In genomic region chr12:111155521-111155920, GRCh38 we compare ENCODE assay signal across 34 cellular contexts.
"Had no signal": no experiment of that assay in that cellular context is flagged by ENCODE, and none has a peak within 500 bp of the region (broad histone marks: within the 10 kb centered on the region; RNA-seq: fewer than 3 reads in every experiment).

No MANE protein-coding gene starts in this region.

- H3K36me3 ChIP-seq: brain microvascular endothelial cell, MG63 had no signal

- H3K27me3 ChIP-seq: brain microvascular endothelial cell had no signal

- DNase-seq: activated B cell treated with CpG ODN at 0.5 μM for 24 hours; activated CD4-positive, alpha-beta memory T cell treated with anti-CD3 and anti-CD28 coated beads for 36 hours; activated CD4-positive, alpha-beta T cell treated with anti-CD3 and anti-CD28 coated beads for 4 hours; activated CD4-positive, alpha-beta T cell treated with anti-CD3 and anti-CD28 coated beads, Interleukin-2, amount 50 U/mL, for 1 hour; activated CD4-positive, CD25-positive, alpha-beta regulatory T cell treated with anti-CD3 and anti-CD28 coated beads, Interleukin-2, amount 50 U/mL, for 72 hours; activated CD8-positive, alpha-beta memory T cell treated with anti-CD3 and anti-CD28 coated beads, Interleukin-2, amount 50 U/mL, for 4 hours; activated effector memory CD4-positive, alpha-beta T cell treated with Interleukin-2 at 50 U/mL for 16 hours; activated naive CD4-positive, alpha-beta T cell treated with anti-CD3 and anti-CD28 coated beads, Interleukin-2, amount 10 ng/mL, durations not matched to agents 7 days and 5 days; activated naive CD8-positive, alpha-beta T cell treated with anti-CD3 and anti-CD28 coated beads, Interleukin-2, amount 50 U/mL, for 24 hours; activated T-cell treated with anti-CD3 and anti-CD28 coated beads for 4 hours; activated T-cell treated with anti-CD3 and anti-CD28 coated beads, Interleukin-2, amount 50 U/mL, for 4 hours; aorta; brain microvascular endothelial cell; central memory CD4-positive, alpha-beta T cell; Kasumi-1; KG1; MG63; NCI-H1048; NCI-H1105 treated with DMSO at 0.1 percent for 48 hours; NCI-H1436 treated with DMSO at 0.1 percent for 48 hours; NCI-H1694 treated with DMSO at 0.1 percent for 48 hours; NCI-H2029; NCI-H2107; NCI-H2171; NCI-H510A; NCI-H526; NCI-H748 treated with DMSO at 0.1 percent for 48 hours; NK-92 treated with Interleukin-12 subunit alpha and Interleukin-12 subunit beta, amount 100 ng/mL, for 24 hours; Right ventricle myocardium superior had no signal

- H3K4me3 ChIP-seq: MG63, PC-9 had no signal

- H3K4me1 Mint-ChIP-seq: activated B cell treated with CpG ODN at 0.5 μM for 24 hours; activated naive CD4-positive, alpha-beta T cell treated with anti-CD3 and anti-CD28 coated beads, Interleukin-2, amount 10 ng/mL, durations not matched to agents 7 days and 5 days; activated naive CD8-positive, alpha-beta T cell treated with anti-CD3 and anti-CD28 coated beads, Interleukin-2, amount 50 U/mL, for 24 hours had no signal

- H3K27me3 Mint-ChIP-seq: activated naive CD8-positive, alpha-beta T cell treated with anti-CD3 and anti-CD28 coated beads, Interleukin-2, amount 50 U/mL, for 24 hours had no signal

- ATAC-seq: activated naive CD8-positive, alpha-beta T cell treated with anti-CD3 and anti-CD28 coated beads, Interleukin-2, amount 50 U/mL, for 24 hours; activated T-cell treated with anti-CD3 and anti-CD28 coated beads, Interleukin-2, amount 50 U/mL, for 4 hours had no signal

- H3K9me3 Mint-ChIP-seq: activated B cell treated with CpG ODN at 0.5 μM for 24 hours; activated CD4-positive, alpha-beta memory T cell treated with anti-CD3 and anti-CD28 coated beads for 36 hours; activated naive CD4-positive, alpha-beta T cell treated with anti-CD3 and anti-CD28 coated beads, Interleukin-2, amount 10 ng/mL, durations not matched to agents 7 days and 5 days; activated naive CD8-positive, alpha-beta T cell treated with anti-CD3 and anti-CD28 coated beads, Interleukin-2, amount 50 U/mL, for 24 hours; activated T-cell treated with anti-CD3 and anti-CD28 coated beads, Interleukin-2, amount 50 U/mL, for 4 hours; activated T-helper 1 cell treated with anti-CD3 and anti-CD28 coated beads, Interleukin-12 subunit alpha, Interleukin-12 subunit beta, Interleukin-2, Interleukin-4 antibody, amounts not matched to agents 30 ng/mL and 10 ng/mL and 1 ng/mL, durations not matched to agents 14 hours and 24 hours and 36 hours; T-helper 1 cell treated with Interleukin-12 subunit alpha and Interleukin-12 subunit beta and Interleukin-4 antibody, amounts not matched to agents 30 μg/mL and 1 μg/mL, for 36 hours; T-helper 2 cell treated with Interferon-gamma antibody and Interleukin-4, amounts not matched to agents 5 μg/mL and 100 μg/mL, for 36 hours had no signal

- H3K9me3 ChIP-seq: MG63 had no signal

- H3K36me3 Mint-ChIP-seq: activated CD4-positive, alpha-beta memory T cell treated with anti-CD3 and anti-CD28 coated beads for 36 hours; activated naive CD4-positive, alpha-beta T cell treated with anti-CD3 and anti-CD28 coated beads, Interleukin-2, amount 10 ng/mL, durations not matched to agents 7 days and 5 days; activated naive CD8-positive, alpha-beta T cell had no signal

- H3K27ac Mint-ChIP-seq: activated B cell treated with CpG ODN at 0.5 μM for 24 hours; activated CD4-positive, alpha-beta memory T cell treated with anti-CD3 and anti-CD28 coated beads for 36 hours; activated naive CD4-positive, alpha-beta T cell treated with anti-CD3 and anti-CD28 coated beads, Interleukin-2, amount 10 ng/mL, durations not matched to agents 7 days and 5 days; activated naive CD8-positive, alpha-beta T cell; activated naive CD8-positive, alpha-beta T cell treated with anti-CD3 and anti-CD28 coated beads, Interleukin-2, amount 50 U/mL, for 24 hours; activated T-helper 1 cell treated with anti-CD3 and anti-CD28 coated beads, Interleukin-12 subunit alpha, Interleukin-12 subunit beta, Interleukin-2, Interleukin-4 antibody, amounts not matched to agents 30 ng/mL and 10 ng/mL and 1 ng/mL, durations not matched to agents 14 hours and 24 hours and 36 hours; T-helper 1 cell treated with Interleukin-12 subunit alpha and Interleukin-12 subunit beta and Interleukin-4 antibody, amounts not matched to agents 30 μg/mL and 1 μg/mL, for 36 hours; T-helper 2 cell treated with Interferon-gamma antibody and Interleukin-4, amounts not matched to agents 5 μg/mL and 100 μg/mL, for 36 hours had no signal

- H3K27ac ChIP-seq: brain microvascular endothelial cell, PC-9 had no signal

- H3K4me3 Mint-ChIP-seq: activated B cell treated with CpG ODN at 0.5 μM for 24 hours; activated CD4-positive, alpha-beta memory T cell treated with anti-CD3 and anti-CD28 coated beads for 36 hours; activated naive CD4-positive, alpha-beta T cell treated with anti-CD3 and anti-CD28 coated beads, Interleukin-2, amount 10 ng/mL, durations not matched to agents 7 days and 5 days; activated naive CD8-positive, alpha-beta T cell; activated naive CD8-positive, alpha-beta T cell treated with anti-CD3 and anti-CD28 coated beads, Interleukin-2, amount 50 U/mL, for 24 hours; activated T-cell treated with anti-CD3 and anti-CD28 coated beads, Interleukin-2, amount 50 U/mL, for 4 hours; activated T-helper 1 cell treated with anti-CD3 and anti-CD28 coated beads, Interleukin-12 subunit alpha, Interleukin-12 subunit beta, Interleukin-2, Interleukin-4 antibody, amounts not matched to agents 30 ng/mL and 10 ng/mL and 1 ng/mL, durations not matched to agents 14 hours and 24 hours and 36 hours; T-helper 1 cell treated with Interleukin-12 subunit alpha and Interleukin-12 subunit beta and Interleukin-4 antibody, amounts not matched to agents 30 μg/mL and 1 μg/mL, for 36 hours; T-helper 2 cell treated with Interferon-gamma antibody and Interleukin-4, amounts not matched to agents 5 μg/mL and 100 μg/mL, for 36 hours had no signal
